Comparison of ENCODE assay signal across 8 cellular contexts in genomic region chr10:102246261-102246660, GRCh38. TPM values are rescaled to one million over a fixed set of nuclear protein-coding genes. Genes with fewer than 3 reads are reported as not detected.
DNase-seq lines count a peak whose midpoint lies in the region; ATAC-seq, FAIRE-seq and TF ChIP-seq lines count a peak whose summit lies in the region.

No MANE protein-coding gene starts in this region.

- H3K4me2 ChIP-seq in DOHH2 (ENCODE audit: low read length) (peak overlapping the region; percentile 96), PC-3 (ENCODE audit: low read length) (peak overlapping the region; percentile 85)

- peaks cover 22% of the 10 kb centered on the region for H3K36me3 ChIP-seq in DOHH2 (ENCODE audit: control insufficient read depth, low read length)
- H3K36me3 ChIP-seq in PC-3 (ENCODE audit: low read depth, low read length) = no peaks in the 10 kb centered on the region
- H3K36me3 ChIP-seq in pancreas = no peaks in the 10 kb centered on the region

- BruUV-seq in PC-3 (replicated peaks; lab: Mats Ljungman, UMichigan) = TSS peak; percentile 56

- no peak overlapping the region for H2AFZ ChIP-seq in PC-3 (ENCODE audit: low read length)

- intact Hi-C loops in PC-3 (cut with micrococcal nuclease) (loop anchor here (5.0 kb wide), 1 partner anchor 96 kb away; no protein-coding TSS in a partner anchor), pancreas (cut with DNase I) (no loop called here)

- peak overlapping the region; percentile 84 for H3K9ac ChIP-seq in PC-3 (ENCODE audit: low read length)

- no peaks in the 10 kb centered on the region for H3K27me3 ChIP-seq in DOHH2 (ENCODE audit: control insufficient read depth, low read length)
- H3K27me3 ChIP-seq in PC-3 (ENCODE audit: low read length) = no peaks in the 10 kb centered on the region
- H3K27me3 ChIP-seq in pancreas = no peaks in the 10 kb centered on the region

- H4K20me1 ChIP-seq in DOHH2 (ENCODE audit: control insufficient read depth, insufficient read depth, low read depth, low read length) = peaks cover 9% of the 10 kb centered on the region; the same call in 1 of the 2 replicates
- H4K20me1 ChIP-seq in PC-3 (ENCODE audit: low read length) = peaks cover 16% of the 10 kb centered on the region

- POLR2A ChIA-PET in PC-3 (lab: Charles Lee; ENCODE audit: unreplicated experiment) (no interaction called here), RWPE1 (lab: Yijun Ruan, JAX; ENCODE audit: low non-redundant PET) (no interaction called here)

- ATAC-seq in PC-3 (no peak), pancreas (no peak), GM21390 (IDR thresholded peaks at IDR 0.05; ENCODE audit: unreplicated experiment) (no peak)

- H3K79me2 ChIP-seq in DOHH2 (ENCODE audit: control insufficient read depth, low read length) (peaks cover 59% of the 10 kb centered on the region), PC-3 (ENCODE audit: low read length) (peaks cover 58% of the 10 kb centered on the region)

- H3F3A ChIP-seq in DOHH2 (ENCODE audit: control insufficient read depth, insufficient read depth) = 0 out of 2 replicates have a peak, but pooled peaks cover 3% of the 10 kb centered on the region
- H3F3A ChIP-seq in PC-3 (ENCODE audit: low read length, unreplicated experiment) = no peaks in the 10 kb centered on the region

- H3K4me3 ChIP-seq in DOHH2 (ENCODE audit: low read length) (peak overlapping the region; percentile 79), PC-3 (ENCODE audit: low read length) (peak overlapping the region; percentile 90), pancreas (peak overlapping the region; percentile 61 to 84 (median 77))

- 0 out of 2 replicates have a peak overlapping the region, but pooled peaks have one; percentile 20 for H3K27ac ChIP-seq in DOHH2 (ENCODE audit: low read depth, low read length)
- H3K27ac ChIP-seq in PC-3 (ENCODE audit: low read length) = no peak overlapping the region
- peak overlapping the region; percentile 78 for H3K27ac ChIP-seq in epithelial cell of prostate
- peak overlapping the region in 1 of 4 donors; percentile 66 for H3K27ac ChIP-seq in pancreas
- no peak overlapping the region for H3K27ac ChIP-seq in RWPE1

- DNase-seq in PC-3 (no peak), epithelial cell of prostate (ENCODE audit: low read depth, low spot score) (no peak), pancreas (no peak), RWPE1 (ENCODE audit: low spot score) (no peak), HuH-7.5 (ENCODE audit: low spot score) (no peak)
- no peak for DNase-seq in activated CD4-positive, alpha-beta T cell treated with anti-CD3 and anti-CD28 coated beads for 4 hours

- H3K4me1 ChIP-seq in DOHH2 (ENCODE audit: control insufficient read depth, low read length) (peaks cover 41% of the 10 kb centered on the region), PC-3 (ENCODE audit: insufficient read depth, low read length) (peaks cover 33% of the 10 kb centered on the region), pancreas (peaks cover 20 to 30% (median 21%) of the 10 kb centered on the region in 3 donors)

- 7 to 13% methylated on average over 3 of the region's 3 CpGs for WGBS in pancreas, 2 donors

- no peak for FAIRE-seq in pancreas (lab: Jason Lieb, UNC)

- H3K9me3 ChIP-seq in DOHH2 (ENCODE audit: control insufficient read depth, insufficient read depth, low read length) (no peaks in the 10 kb centered on the region), PC-3 (ENCODE audit: low read length) (no peaks in the 10 kb centered on the region), pancreas (no peaks in the 10 kb centered on the region)

- CTCF ChIA-PET in PC-3 (lab: Charles Lee) (no interaction called here), RWPE1 (lab: Yijun Ruan, JAX) (interaction anchor here (0.6 to 1.4 kb wide), 3 partner anchors 9 to 327 kb away, joined by 3 to 4 read pairs (median 3); no protein-coding TSS in a partner anchor)

- H3K9me2 ChIP-seq in DOHH2 (replicated peaks; ENCODE audit: control insufficient read depth, low read length) (no peaks in the 10 kb centered on the region), PC-3 (replicated peaks; ENCODE audit: low read length) (no peaks in the 10 kb centered on the region)

- TF ChIP-seq CTCF in DOHH2 (IDR thresholded peaks at IDR 0.05; ENCODE audit: low read depth, low read length, poor library complexity, severe bottlenecking) = no peak
- no peak for TF ChIP-seq CTCF in PC-3 (conservative IDR thresholded peaks at IDR 0.05; ENCODE audit: low read depth, low read length)
- no peak for TF ChIP-seq CTCF in pancreas (IDR thresholded peaks at IDR 0.05)
- TF ChIP-seq CTCF in RWPE1 (conservative IDR thresholded peaks at IDR 0.05; ENCODE audit: low read depth) = no peak

RNA-seq across cellular contexts. Expression of gene GBF1, which starts 0.9 kb away (rescaled TPM):
- total RNA-seq in PC-3 (2014; rRNA removed) (25.2 and 31.3 TPM in 2 replicates), pancreas (10 to 100 TPM; 14.9 to 27.6 (median 18.5) TPM)
- polyA plus RNA-seq in pancreas = 10 to 100 TPM; 17.7 to 18.8 TPM

RNA-seq across cellular contexts. Expression of gene PITX3, which starts 4.9 kb away (rescaled TPM):
- total RNA-seq in PC-3 (2014; rRNA removed) = not detected in 2 replicates
- not detected for total RNA-seq in pancreas
- polyA plus RNA-seq in pancreas = not detected

RNA-seq across cellular contexts. Expression of gene ELOVL3, which starts 20.2 kb away (rescaled TPM):
- total RNA-seq in PC-3 (2014; rRNA removed) = 0.40 TPM in 2 replicates
- total RNA-seq in pancreas = not detected
- polyA plus RNA-seq in pancreas = under 1 TPM in 1 of 2 donors, not detected in 1; 0.16 TPM

Comparison
In these comparisons a context has a peak if more than half of its experiments do, and no peak if none do; other contexts are left out.
1. H3K27ac ChIP-seq: peak in DOHH2 (single experiment) and epithelial cell of prostate (single experiment); none in PC-3 (single experiment) and RWPE1 (single experiment).
2. Peak in every context shown above with its lines, with median percentiles within 50 percentile points of each other: H3K4me3 ChIP-seq.